In the genomic region with DNA sequence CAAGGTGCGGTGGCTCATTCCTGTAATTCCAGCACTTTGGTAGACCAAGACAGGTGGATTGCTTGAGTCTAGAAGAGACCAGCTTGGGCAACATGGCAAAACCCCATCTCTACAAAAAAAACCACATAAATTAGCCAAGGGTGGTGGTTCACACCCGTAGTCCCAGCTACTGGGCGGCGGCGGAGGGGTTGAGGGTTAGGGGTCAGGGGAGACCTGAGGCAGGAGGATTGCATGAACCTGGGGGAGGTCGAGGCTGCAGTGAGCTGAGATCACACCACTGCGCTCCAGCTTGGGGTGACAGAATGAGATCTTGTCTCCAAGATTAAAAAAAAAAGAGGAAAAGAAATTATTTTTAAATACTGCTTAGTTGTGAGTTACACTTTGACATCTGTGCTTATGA, we compare ENCODE assay signal across 31 cellular contexts. TPM values are rescaled to one million over a fixed set of nuclear protein-coding genes. Genes with fewer than 3 reads are reported as not detected.
DNase-seq lines count a peak whose midpoint lies in the region; FAIRE-seq and TF ChIP-seq lines count a peak whose summit lies in the region.
"Had no signal": no experiment of that assay in that cellular context is flagged by ENCODE, and none has a peak within 500 bp of the region (broad histone marks: within the 10 kb centered on the region; RNA-seq: fewer than 3 reads in every experiment).

No MANE protein-coding gene starts in this region.

- H3K4me1 Mint-ChIP-seq in astrocyte (ENCODE audit: low read depth, unreplicated experiment) (peaks cover 36% of the 10 kb centered on the region), mesothelial cell of epicardium (peaks cover 65% of the 10 kb centered on the region), progenitor cell of endocrine pancreas (ENCODE audit: low read depth) (peaks cover 21% of the 10 kb centered on the region)
- H3K4me1 Mint-ChIP-seq: CD14-positive monocyte had no signal

- H3K9me3 ChIP-seq in SK-N-MC (ENCODE audit: low read depth, low read length) (no peaks in the 10 kb centered on the region), astrocyte (ENCODE audit: insufficient read depth, low read depth, low read length) (no peaks in the 10 kb centered on the region)
- H3K9me3 ChIP-seq: BE2C, BLaER1 had no signal

- H3K36me3 Mint-ChIP-seq in astrocyte (ENCODE audit: low read depth, unreplicated experiment) (no peaks in the 10 kb centered on the region), mesothelial cell of epicardium (no peaks in the 10 kb centered on the region), progenitor cell of endocrine pancreas (ENCODE audit: insufficient read depth) (peaks cover 2% of the 10 kb centered on the region)
- H3K36me3 Mint-ChIP-seq: CD4-positive, CD25-positive, alpha-beta regulatory T cell had no signal

- H3K9ac ChIP-seq in SK-N-MC (ENCODE audit: insufficient read length), result no peak overlapping the region
- H3K9ac ChIP-seq in astrocyte (ENCODE audit: low read length), result no peak overlapping the region
- H3K9ac ChIP-seq: BLaER1 had no signal

- peak overlapping the region; percentile 8 for H3K4me3 Mint-ChIP-seq in astrocyte (ENCODE audit: unreplicated experiment)
- no peak overlapping the region for H3K4me3 Mint-ChIP-seq in mesothelial cell of epicardium
- H3K4me3 Mint-ChIP-seq in progenitor cell of endocrine pancreas (ENCODE audit: low read depth), result no peak overlapping the region
- H3K4me3 Mint-ChIP-seq: CD14-positive monocyte; CD8-positive, alpha-beta memory T cell had no signal

- no peak for DNase-seq in SK-N-MC (ENCODE audit: low read depth, low spot score)
- DNase-seq in astrocyte (ENCODE audit: low read depth), result no peak
- no peak for DNase-seq in mesothelial cell of epicardium (ENCODE audit: low spot score in 2 of 2, unreplicated experiment in 2 of 2)
- DNase-seq in epidermal melanocyte (ENCODE audit: insufficient read length, low spot score), result no peak
- DNase-seq in progenitor cell of endocrine pancreas (ENCODE audit: low spot score, unreplicated experiment), result no peak
- no peak for DNase-seq in NCI-H2196 (lab: John Stamatoyannopoulos, UW; ENCODE audit: unreplicated experiment)
- DNase-seq in germinal center (ENCODE audit: low spot score), result no peak
- DNase-seq: 8988T; ACHN; BE2C; C1 segment of cervical spinal cord; CD4-positive, alpha-beta memory T cell; CD4-positive, CD25-positive, alpha-beta regulatory T cell; CD8-positive, alpha-beta memory T cell; COR-L47; DMS 273 treated with DMSO at 0.1 percent for 48 hours; DMS153; DMS53; DMS79; DND-41; EL; GDM1 had no signal

- peak overlapping the region; percentile 97; the same call in 1 of the 2 replicates for H3K27ac ChIP-seq in SK-N-MC
- no peak overlapping the region for H3K27ac ChIP-seq in astrocyte (ENCODE audit: low read depth, low read length)
- H3K27ac ChIP-seq: BLaER1 had no signal

- no peak overlapping the region for H3K4me2 ChIP-seq in astrocyte (ENCODE audit: low read length)
- H3K4me2 ChIP-seq: BLaER1 had no signal

- H3K36me3 ChIP-seq in SK-N-MC (ENCODE audit: insufficient read depth, low read length), result no peaks in the 10 kb centered on the region; the same call in 1 of the 2 replicates
- H3K36me3 ChIP-seq in astrocyte (ENCODE audit: insufficient read depth, low read length), result no peaks in the 10 kb centered on the region
- H3K36me3 ChIP-seq: BE2C, BLaER1 had no signal

- H3K4me3 ChIP-seq in SK-N-MC, result no peak overlapping the region
- no peak overlapping the region for H3K4me3 ChIP-seq in astrocyte (ENCODE audit: insufficient read depth, low read depth, low read length)
- H3K4me3 ChIP-seq: BLaER1, GM12878 had no signal

- H2AFZ ChIP-seq in astrocyte (ENCODE audit: low read depth, low read length), result no peak overlapping the region

- TF ChIP-seq CTCF in astrocyte (IDR thresholded peaks at IDR 0.05; ENCODE audit: insufficient read depth, low read depth, low read length), result no peak
- no peak for TF ChIP-seq CTCF in mesothelial cell of epicardium (IDR thresholded peaks at IDR 0.05; ENCODE audit: unreplicated experiment)
- no peak for TF ChIP-seq CTCF in progenitor cell of endocrine pancreas (IDR thresholded peaks at IDR 0.05; ENCODE audit: unreplicated experiment)

- peaks cover 6% of the 10 kb centered on the region for H4K20me1 ChIP-seq in astrocyte (ENCODE audit: insufficient read depth, low read length)
- H4K20me1 ChIP-seq: BLaER1 had no signal

- H3K4me1 ChIP-seq in astrocyte (ENCODE audit: insufficient read depth, low read length), result peaks cover 7% of the 10 kb centered on the region
- H3K4me1 ChIP-seq: BE2C, BLaER1 had no signal

- H3K27me3 Mint-ChIP-seq in astrocyte (ENCODE audit: low read depth, unreplicated experiment), result no peaks in the 10 kb centered on the region
- H3K27me3 Mint-ChIP-seq in mesothelial cell of epicardium (ENCODE audit: low read depth), result no peaks in the 10 kb centered on the region
- no peaks in the 10 kb centered on the region for H3K27me3 Mint-ChIP-seq in progenitor cell of endocrine pancreas
- H3K27me3 Mint-ChIP-seq: CD4-positive, alpha-beta memory T cell; CD4-positive, CD25-positive, alpha-beta regulatory T cell; CD8-positive, alpha-beta memory T cell had no signal

- H3K9me3 Mint-ChIP-seq in astrocyte (ENCODE audit: unreplicated experiment), result no peaks in the 10 kb centered on the region
- no peaks in the 10 kb centered on the region for H3K9me3 Mint-ChIP-seq in mesothelial cell of epicardium
- no peaks in the 10 kb centered on the region for H3K9me3 Mint-ChIP-seq in progenitor cell of endocrine pancreas (ENCODE audit: low read depth)
- H3K9me3 Mint-ChIP-seq: CD14-positive monocyte; CD4-positive, alpha-beta memory T cell; CD4-positive, CD25-positive, alpha-beta regulatory T cell; CD8-positive, alpha-beta memory T cell had no signal

- peaks cover 4% of the 10 kb centered on the region for H3K79me2 ChIP-seq in astrocyte (ENCODE audit: insufficient read depth, low read length)

- H3K27ac Mint-ChIP-seq in astrocyte (ENCODE audit: unreplicated experiment), result no peak overlapping the region
- H3K27ac Mint-ChIP-seq in mesothelial cell of epicardium, result peak overlapping the region; percentile 75
- no peak overlapping the region for H3K27ac Mint-ChIP-seq in progenitor cell of endocrine pancreas
- H3K27ac Mint-ChIP-seq: CD14-positive monocyte; CD4-positive, CD25-positive, alpha-beta regulatory T cell had no signal

- no peak for FAIRE-seq in astrocyte (lab: Jason Lieb, UNC)
- FAIRE-seq: A204.1, GM12878, GM12892, GM18507, GM19239 had no signal

- no peaks in the 10 kb centered on the region for H3K27me3 ChIP-seq in astrocyte (ENCODE audit: insufficient read depth, low read length)
- H3K27me3 ChIP-seq: BE2C, BLaER1 had no signal

RNA-seq across cellular contexts. Expression of a gene that starts 1.3 kb away (rescaled TPM):
- total RNA-seq in astrocyte (0.27 TPM in 1 of 2 replicates, not detected in the other), mesothelial cell of epicardium (2.6 to 3.7 TPM (median 3.4 TPM) in 3 replicates), progenitor cell of endocrine pancreas (not detected in 2 replicates)
- total RNA-seq: A673; CD4-positive, alpha-beta memory T cell; CD8-positive, alpha-beta memory T cell; Daoy had no signal
